1 cellular context compared by ENCODE assay signal in the genomic region with DNA sequence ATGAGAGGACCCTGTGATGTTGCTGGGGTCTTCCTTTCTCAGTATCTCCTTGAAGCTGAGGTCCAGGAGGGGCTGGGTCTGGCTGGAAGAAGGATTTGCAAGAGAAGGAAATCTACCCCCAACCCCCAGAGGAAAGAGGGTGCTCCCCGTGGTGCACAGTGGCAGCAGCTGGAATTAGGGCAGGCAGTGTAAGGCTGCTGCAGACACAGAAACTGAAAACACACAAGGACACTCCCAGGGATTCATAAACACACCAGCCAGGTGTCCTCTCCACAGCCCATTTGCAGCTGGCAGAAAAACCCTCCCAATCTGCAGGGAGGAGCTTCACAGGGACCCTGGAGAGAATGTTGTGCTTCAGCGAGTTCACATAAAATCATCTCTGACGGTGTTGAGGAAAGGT.
TF ChIP-seq lines count a peak whose summit lies in the region.

No MANE protein-coding gene starts in this region.

TF ChIP-seq in HepG2, 621 proteins besides CTCF, POLR2A, EP300 and RAD21:
- TF ChIP-seq SNAI1 (CRISPR knock-in tag; IDR thresholded peaks at IDR 0.05; ENCODE audit: borderline replicate concordance): no peak
- TF ChIP-seq, protein P1, sequence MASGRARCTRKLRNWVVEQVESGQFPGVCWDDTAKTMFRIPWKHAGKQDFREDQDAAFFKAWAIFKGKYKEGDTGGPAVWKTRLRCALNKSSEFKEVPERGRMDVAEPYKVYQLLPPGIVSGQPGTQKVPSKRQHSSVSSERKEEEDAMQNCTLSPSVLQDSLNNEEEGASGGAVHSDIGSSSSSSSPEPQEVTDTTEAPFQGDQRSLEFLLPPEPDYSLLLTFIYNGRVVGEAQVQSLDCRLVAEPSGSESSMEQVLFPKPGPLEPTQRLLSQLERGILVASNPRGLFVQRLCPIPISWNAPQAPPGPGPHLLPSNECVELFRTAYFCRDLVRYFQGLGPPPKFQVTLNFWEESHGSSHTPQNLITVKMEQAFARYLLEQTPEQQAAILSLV (CRISPR knock-in tag; IDR thresholded peaks at IDR 0.05; ENCODE audit: borderline replicate concordance): no peak
- TF ChIP-seq ZNF317 (CRISPR knock-in tag; IDR thresholded peaks at IDR 0.05): no peak
- TF ChIP-seq SIN3A (IDR thresholded peaks at IDR 0.05; ENCODE audit: borderline replicate concordance, low read depth, low read length): no peak
- TF ChIP-seq, protein P2, sequence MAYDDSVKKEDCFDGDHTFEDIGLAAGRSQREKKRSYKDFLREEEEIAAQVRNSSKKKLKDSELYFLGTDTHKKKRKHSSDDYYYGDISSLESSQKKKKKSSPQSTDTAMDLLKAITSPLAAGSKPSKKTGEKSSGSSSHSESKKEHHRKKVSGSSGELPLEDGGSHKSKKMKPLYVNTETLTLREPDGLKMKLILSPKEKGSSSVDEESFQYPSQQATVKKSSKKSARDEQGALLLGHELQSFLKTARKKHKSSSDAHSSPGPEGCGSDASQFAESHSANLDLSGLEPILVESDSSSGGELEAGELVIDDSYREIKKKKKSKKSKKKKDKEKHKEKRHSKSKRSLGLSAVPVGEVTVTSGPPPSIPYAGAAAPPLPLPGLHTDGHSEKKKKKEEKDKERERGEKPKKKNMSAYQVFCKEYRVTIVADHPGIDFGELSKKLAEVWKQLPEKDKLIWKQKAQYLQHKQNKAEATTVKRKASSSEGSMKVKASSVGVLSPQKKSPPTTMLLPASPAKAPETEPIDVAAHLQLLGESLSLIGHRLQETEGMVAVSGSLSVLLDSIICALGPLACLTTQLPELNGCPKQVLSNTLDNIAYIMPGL (CRISPR knock-in tag; IDR thresholded peaks at IDR 0.05; ENCODE audit: borderline replicate concordance in 1 of 2, low read depth in 1 of 2): no peak
- TF ChIP-seq ZBTB38 (CRISPR knock-in tag; IDR thresholded peaks at IDR 0.05): no peak
- TF ChIP-seq ZNF446 (CRISPR knock-in tag; IDR thresholded peaks at IDR 0.05): no peak
- TF ChIP-seq, protein P3, sequence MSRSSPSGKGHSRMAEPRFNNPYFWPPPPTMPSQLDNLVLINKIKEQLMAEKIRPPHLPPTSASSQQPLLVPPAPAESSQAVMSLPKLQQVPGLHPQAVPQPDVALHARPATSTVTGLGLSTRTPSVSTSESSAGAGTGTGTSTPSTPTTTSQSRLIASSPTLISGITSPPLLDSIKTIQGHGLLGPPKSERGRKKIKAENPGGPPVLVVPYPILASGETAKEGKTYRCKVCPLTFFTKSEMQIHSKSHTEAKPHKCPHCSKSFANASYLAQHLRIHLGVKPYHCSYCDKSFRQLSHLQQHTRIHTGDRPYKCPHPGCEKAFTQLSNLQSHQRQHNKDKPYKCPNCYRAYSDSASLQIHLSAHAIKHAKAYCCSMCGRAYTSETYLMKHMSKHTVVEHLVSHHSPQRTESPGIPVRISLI (CRISPR knock-in tag; IDR thresholded peaks at IDR 0.05; ENCODE audit: borderline replicate concordance): no peak
- TF ChIP-seq, protein P4, sequence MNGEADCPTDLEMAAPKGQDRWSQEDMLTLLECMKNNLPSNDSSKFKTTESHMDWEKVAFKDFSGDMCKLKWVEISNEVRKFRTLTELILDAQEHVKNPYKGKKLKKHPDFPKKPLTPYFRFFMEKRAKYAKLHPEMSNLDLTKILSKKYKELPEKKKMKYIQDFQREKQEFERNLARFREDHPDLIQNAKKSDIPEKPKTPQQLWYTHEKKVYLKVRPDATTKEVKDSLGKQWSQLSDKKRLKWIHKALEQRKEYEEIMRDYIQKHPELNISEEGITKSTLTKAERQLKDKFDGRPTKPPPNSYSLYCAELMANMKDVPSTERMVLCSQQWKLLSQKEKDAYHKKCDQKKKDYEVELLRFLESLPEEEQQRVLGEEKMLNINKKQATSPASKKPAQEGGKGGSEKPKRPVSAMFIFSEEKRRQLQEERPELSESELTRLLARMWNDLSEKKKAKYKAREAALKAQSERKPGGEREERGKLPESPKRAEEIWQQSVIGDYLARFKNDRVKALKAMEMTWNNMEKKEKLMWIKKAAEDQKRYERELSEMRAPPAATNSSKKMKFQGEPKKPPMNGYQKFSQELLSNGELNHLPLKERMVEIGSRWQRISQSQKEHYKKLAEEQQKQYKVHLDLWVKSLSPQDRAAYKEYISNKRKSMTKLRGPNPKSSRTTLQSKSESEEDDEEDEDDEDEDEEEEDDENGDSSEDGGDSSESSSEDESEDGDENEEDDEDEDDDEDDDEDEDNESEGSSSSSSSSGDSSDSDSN (CRISPR knock-in tag; IDR thresholded peaks at IDR 0.05): no peak
- TF ChIP-seq WIZ (CRISPR knock-in tag; IDR thresholded peaks at IDR 0.05): no peak
- no peak for TF ChIP-seq SRSF1 (optimal IDR thresholded peaks at IDR 0.05; ENCODE audit: low read depth, low read length)
- TF ChIP-seq, protein P5, sequence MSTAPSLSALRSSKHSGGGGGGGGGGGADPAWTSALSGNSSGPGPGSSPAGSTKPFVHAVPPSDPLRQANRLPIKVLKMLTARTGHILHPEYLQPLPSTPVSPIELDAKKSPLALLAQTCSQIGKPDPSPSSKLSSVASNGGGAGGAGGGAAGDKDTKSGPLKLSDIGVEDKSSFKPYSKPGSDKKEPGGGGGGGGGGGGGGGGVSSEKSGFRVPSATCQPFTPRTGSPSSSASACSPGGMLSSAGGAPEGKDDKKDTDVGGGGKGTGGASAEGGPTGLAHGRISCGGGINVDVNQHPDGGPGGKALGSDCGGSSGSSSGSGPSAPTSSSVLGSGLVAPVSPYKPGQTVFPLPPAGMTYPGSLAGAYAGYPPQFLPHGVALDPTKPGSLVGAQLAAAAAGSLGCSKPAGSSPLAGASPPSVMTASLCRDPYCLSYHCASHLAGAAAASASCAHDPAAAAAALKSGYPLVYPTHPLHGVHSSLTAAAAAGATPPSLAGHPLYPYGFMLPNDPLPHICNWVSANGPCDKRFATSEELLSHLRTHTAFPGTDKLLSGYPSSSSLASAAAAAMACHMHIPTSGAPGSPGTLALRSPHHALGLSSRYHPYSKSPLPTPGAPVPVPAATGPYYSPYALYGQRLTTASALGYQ (CRISPR knock-in tag; IDR thresholded peaks at IDR 0.05): no peak
- TF ChIP-seq TRIM24 (CRISPR knock-in tag; IDR thresholded peaks at IDR 0.05): no peak
